21 cellular contexts compared by ENCODE assay signal in genomic region chr7:3168869-3169268, GRCh38.
DNase-seq lines count a peak whose midpoint lies in the region; ATAC-seq and TF ChIP-seq lines count a peak whose summit lies in the region.
"Had no signal": no experiment of that assay in that cellular context is flagged by ENCODE, and none has a peak within 500 bp of the region (broad histone marks: within the 10 kb centered on the region; RNA-seq: fewer than 3 reads in every experiment).

No MANE protein-coding gene starts in this region.

- H3K27me3 Mint-ChIP-seq in neural crest cell (ENCODE audit: low read depth) = no peaks in the 10 kb centered on the region
- peaks cover 26% of the 10 kb centered on the region for H3K27me3 Mint-ChIP-seq in CD4-positive, alpha-beta T cell

- intact Hi-C loops in CD4-positive, alpha-beta T cell (cut with DNase I, micrococcal nuclease) = no loop called here

- no peak overlapping the region for H3K4me3 Mint-ChIP-seq in neural crest cell
- no peak overlapping the region for H3K4me3 Mint-ChIP-seq in CD4-positive, alpha-beta T cell
- H3K4me3 Mint-ChIP-seq: IgD-negative memory B cell had no signal

- H3K4me3 ChIP-seq in WERI-Rb-1 (ENCODE audit: low read depth, low read length) = no peak overlapping the region
- H3K4me3 ChIP-seq: GM12878, HAP-1 had no signal

- POLR2A ChIA-PET in CD4-positive, alpha-beta T cell (lab: Charles Lee) = no interaction called here

- no peak for TF ChIP-seq CTCF in neural crest cell (conservative IDR thresholded peaks at IDR 0.05)
- no peak for TF ChIP-seq CTCF in WERI-Rb-1 (IDR thresholded peaks at IDR 0.05; ENCODE audit: low read depth, low read length)
- TF ChIP-seq CTCF in CD4-positive, alpha-beta T cell (IDR thresholded peaks at IDR 0.05) = no peak

- CTCF ChIA-PET in CD4-positive, alpha-beta T cell (lab: Charles Lee) = no interaction called here

- no peak overlapping the region for H3K27ac ChIP-seq in WERI-Rb-1
- no peak overlapping the region for H3K27ac ChIP-seq in CD4-positive, alpha-beta T cell (ENCODE audit: low read depth, low read length)
- H3K27ac ChIP-seq: C4-2B, HL-60 had no signal

- no peaks in the 10 kb centered on the region for H3K36me3 ChIP-seq in WERI-Rb-1
- H3K36me3 ChIP-seq: HAP-1 had no signal

- H3K9me3 ChIP-seq in WERI-Rb-1 (ENCODE audit: severe bottlenecking) = peaks cover 5% of the 10 kb centered on the region
- H3K9me3 ChIP-seq in CD4-positive, alpha-beta T cell (ENCODE audit: control insufficient read depth, low read length) = no peaks in the 10 kb centered on the region
- H3K9me3 ChIP-seq: HAP-1 had no signal

- H3K27ac Mint-ChIP-seq in neural crest cell (ENCODE audit: unreplicated experiment) = peak overlapping the region; percentile 9
- H3K27ac Mint-ChIP-seq in CD4-positive, alpha-beta T cell = no peak overlapping the region
- H3K27ac Mint-ChIP-seq: IgD-negative memory B cell had no signal

- DNase-seq in ELR (ENCODE audit: low read depth) = peak; percentile 14
- peak; percentile 21 for DNase-seq in MV-4-11 (lab: John Stamatoyannopoulos, UW)
- peak; percentile 21 for DNase-seq in glomerular visceral epithelial cell (ENCODE audit: extremely low spot score)
- DNase-seq in neural crest cell (ENCODE audit: low read depth, low spot score) = no peak
- no peak for DNase-seq in WERI-Rb-1
- DNase-seq in activated T-cell treated with anti-CD3 and anti-CD28 coated beads for 4 hours = no peak
- no peak for DNase-seq in CD4-positive, alpha-beta T cell
- no peak for DNase-seq in stimulated activated CD4-positive, alpha-beta T cell treated with anti-CD3 and anti-CD28 coated beads, Interleukin-2, amount 100 ng/mL, for 24 hours
- DNase-seq: DMS53, EL, NCI-H1048, NCI-H1417 treated with DMSO at 0.1 percent for 48 hours, NCI-H187, NCI-H446 treated with DMSO at 0.1 percent for 48 hours, NCI-H526 treated with DMSO at 0.1 percent for 48 hours, OCI-M1 had no signal

- H3K9me3 Mint-ChIP-seq in neural crest cell = peaks cover 4% of the 10 kb centered on the region
- no peaks in the 10 kb centered on the region for H3K9me3 Mint-ChIP-seq in CD4-positive, alpha-beta T cell

- H3K27me3 ChIP-seq in WERI-Rb-1 (ENCODE audit: insufficient read depth, low read depth, severe bottlenecking) = no peaks in the 10 kb centered on the region
- H3K27me3 ChIP-seq in CD4-positive, alpha-beta T cell (ENCODE audit: control insufficient read depth, insufficient read depth, low read length) = no peaks in the 10 kb centered on the region

- H3K4me1 Mint-ChIP-seq in neural crest cell = peaks cover 3% of the 10 kb centered on the region
- no peaks in the 10 kb centered on the region for H3K4me1 Mint-ChIP-seq in CD4-positive, alpha-beta T cell (ENCODE audit: low read depth)
- H3K4me1 Mint-ChIP-seq: IgD-negative memory B cell had no signal

- ATAC-seq in CD4-positive, alpha-beta T cell (ENCODE audit: poor library complexity) = no peak
- ATAC-seq: GM12878 had no signal

- no peaks in the 10 kb centered on the region for H3K36me3 Mint-ChIP-seq in neural crest cell (ENCODE audit: low read depth)
- H3K36me3 Mint-ChIP-seq in CD4-positive, alpha-beta T cell (ENCODE audit: low read depth) = no peaks in the 10 kb centered on the region
- H3K36me3 Mint-ChIP-seq: IgD-negative memory B cell had no signal

Comparison
In these comparisons a context has a peak if more than half of its experiments do, and no peak if none do; other contexts are left out.
1. DNase-seq: peak in ELR (single experiment), MV-4-11 (single experiment) and glomerular visceral epithelial cell (single experiment); none in neural crest cell (single experiment), WERI-Rb-1 (single experiment), activated T-cell treated with anti-CD3 and anti-CD28 coated beads for 4 hours (single experiment), CD4-positive, alpha-beta T cell (0 of 10) and stimulated activated CD4-positive, alpha-beta T cell treated with anti-CD3 and anti-CD28 coated beads, Interleukin-2, amount 100 ng/mL, for 24 hours (0 of 2).